Comparison of ENCODE assay signal across 14 cellular contexts in genomic region chr2:101446869-101447268, GRCh38. TPM values are rescaled to one million over a fixed set of nuclear protein-coding genes. Genes with fewer than 3 reads are reported as not detected.
DNase-seq lines count a peak whose midpoint lies in the region; ATAC-seq, FAIRE-seq and TF ChIP-seq lines count a peak whose summit lies in the region.
"Had no signal": no experiment of that assay in that cellular context is flagged by ENCODE, and none has a peak within 500 bp of the region (broad histone marks: within the 10 kb centered on the region; RNA-seq: fewer than 3 reads in every experiment).

No MANE protein-coding gene starts in this region.

- H3K4me1 Mint-ChIP-seq in natural killer cell treated with Interleukin-12 subunit alpha and Interleukin-12 subunit beta and Interleukin-15 and Interleukin-18, amount 100 ng/mL, for 72 hours (ENCODE audit: low read depth in 2 of 2): peaks cover 23% of the 10 kb centered on the region in 2 donors
- H3K4me1 Mint-ChIP-seq in natural killer cell: peaks cover 10% of the 10 kb centered on the region in 2 donors

- TF ChIP-seq CTCF in natural killer cell (IDR thresholded peaks at IDR 0.05): no peak

- peak; percentile 97 for FAIRE-seq in RCC 7860 (lab: Jason Lieb, UNC)

- H3K27ac Mint-ChIP-seq in natural killer cell treated with Interleukin-12 subunit alpha and Interleukin-12 subunit beta and Interleukin-15 and Interleukin-18, amount 100 ng/mL, for 72 hours: no peak overlapping the region
- no peak overlapping the region for H3K27ac Mint-ChIP-seq in natural killer cell
- H3K27ac Mint-ChIP-seq: CD4-positive, alpha-beta memory T cell; GM23338 had no signal

- in situ Hi-C loops in G401 (cut with HindIII; ENCODE audit: low sequenced_read_pairs): no loop called here

- intact Hi-C loops in natural killer cell (cut with micrococcal nuclease) (no loop called here), Right ventricle myocardium superior (cut with DNase I) (no loop called here)

- H3K36me3 Mint-ChIP-seq in natural killer cell treated with Interleukin-12 subunit alpha and Interleukin-12 subunit beta and Interleukin-15 and Interleukin-18, amount 100 ng/mL, for 72 hours: no peaks in the 10 kb centered on the region
- no peaks in the 10 kb centered on the region for H3K36me3 Mint-ChIP-seq in natural killer cell

- ATAC-seq in natural killer cell treated with Interleukin-12 subunit alpha and Interleukin-12 subunit beta and Interleukin-15 and Interleukin-18, amount 100 ng/mL, for 72 hours: peak; percentile 63 to 83
- no peak for ATAC-seq in natural killer cell
- ATAC-seq in Right ventricle myocardium superior (ENCODE audit: poor library complexity): no peak
- ATAC-seq in HG02970 (IDR thresholded peaks at IDR 0.05; ENCODE audit: low FRiP score, unreplicated experiment): no peak
- ATAC-seq: GM23338 had no signal

- DNase-seq in natural killer cell treated with Interleukin-12 subunit alpha and Interleukin-12 subunit beta and Interleukin-15 and Interleukin-18, amount 100 ng/mL, for 72 hours (ENCODE audit: low spot score): no peak
- DNase-seq in natural killer cell (no peak), RCC 7860 (ENCODE audit: low spot score) (peak; percentile 97), fibroblast of gingiva (ENCODE audit: low read depth) (peak; percentile 39), DMS53 (lab: John Stamatoyannopoulos, UW) (no peak), Right ventricle myocardium superior (no peak), G401 (ENCODE audit: low spot score) (no peak)
- DNase-seq: activated gamma-delta T cell treated with Interleukin-2 at 50 U/mL for 16 hours; CD4-positive, alpha-beta memory T cell; effector CD8-positive, alpha-beta T cell; NCI-H2227 treated with DMSO at 0.1 percent for 48 hours; posterior cingulate gyrus had no signal

- H3K9me3 Mint-ChIP-seq in natural killer cell treated with Interleukin-12 subunit alpha and Interleukin-12 subunit beta and Interleukin-15 and Interleukin-18, amount 100 ng/mL, for 72 hours: peaks cover 2% of the 10 kb centered on the region
- peaks cover 2 to 3% of the 10 kb centered on the region in 2 donors for H3K9me3 Mint-ChIP-seq in natural killer cell

- peaks cover 12 to 16% of the 10 kb centered on the region in 2 donors for H3K27me3 Mint-ChIP-seq in natural killer cell treated with Interleukin-12 subunit alpha and Interleukin-12 subunit beta and Interleukin-15 and Interleukin-18, amount 100 ng/mL, for 72 hours
- H3K27me3 Mint-ChIP-seq in natural killer cell (ENCODE audit: low read depth in 2 of 2): peaks cover 0 to 9% of the 10 kb centered on the region in 2 donors
- H3K27me3 Mint-ChIP-seq: CD4-positive, alpha-beta memory T cell had no signal

- H3K4me3 Mint-ChIP-seq in natural killer cell treated with Interleukin-12 subunit alpha and Interleukin-12 subunit beta and Interleukin-15 and Interleukin-18, amount 100 ng/mL, for 72 hours: peak overlapping the region; percentile 24
- H3K4me3 Mint-ChIP-seq in natural killer cell: no peak overlapping the region
- H3K4me3 Mint-ChIP-seq: CD4-positive, alpha-beta memory T cell; GM23338 had no signal

RNA-seq across cellular contexts. Expression of gene RFX8, which starts 28.0 kb away (rescaled TPM):
- 1 to 10 TPM; 2.1 to 2.2 TPM for total RNA-seq in natural killer cell treated with Interleukin-12 subunit alpha and Interleukin-12 subunit beta and Interleukin-15 and Interleukin-18, amount 100 ng/mL, for 72 hours
- total RNA-seq in natural killer cell: under 1 TPM in 1 of 3 donors, not detected in 2; 0.68 TPM
- not detected for total RNA-seq in Right ventricle myocardium superior
- not detected in 2 replicates for total RNA-seq in G401 (2014; rRNA removed; shearing (Covaris generic))

RNA-seq across cellular contexts. Expression of gene CREG2, which starts 59.6 kb away (rescaled TPM):
- total RNA-seq in natural killer cell treated with Interleukin-12 subunit alpha and Interleukin-12 subunit beta and Interleukin-15 and Interleukin-18, amount 100 ng/mL, for 72 hours: not detected
- total RNA-seq in natural killer cell (not detected), Right ventricle myocardium superior (not detected)
- not detected in 2 replicates for total RNA-seq in G401 (2014; rRNA removed; shearing (Covaris generic))
- total RNA-seq: CD4-positive, alpha-beta memory T cell had no signal

Comparison
In these comparisons a context has a peak if more than half of its experiments do, and no peak if none do; other contexts are left out.
1. ATAC-seq: peak in natural killer cell treated with Interleukin-12 subunit alpha and Interleukin-12 subunit beta and Interleukin-15 and Interleukin-18, amount 100 ng/mL, for 72 hours (2 of 2); none in natural killer cell (0 of 3), Right ventricle myocardium superior (single experiment) and HG02970 (single experiment).
2. DNase-seq: peak in RCC 7860 (single experiment) and fibroblast of gingiva (single experiment); none in natural killer cell treated with Interleukin-12 subunit alpha and Interleukin-12 subunit beta and Interleukin-15 and Interleukin-18, amount 100 ng/mL, for 72 hours (single experiment), natural killer cell (single experiment), DMS53 (single experiment), Right ventricle myocardium superior (single experiment) and G401 (single experiment).